In genomic region chr18:59067873-59068272, GRCh38 we compare ENCODE assay signal across 8 cellular contexts.
DNase-seq lines count a peak whose midpoint lies in the region; ATAC-seq and TF ChIP-seq lines count a peak whose summit lies in the region.

No MANE protein-coding gene starts in this region.

- H3K9me3 ChIP-seq in SU-DHL-6 (ENCODE audit: insufficient read depth, low read length): no peaks in the 10 kb centered on the region

- H3K79me2 ChIP-seq in SU-DHL-6 (ENCODE audit: insufficient read depth, low read length): no peaks in the 10 kb centered on the region

- H2AFZ ChIP-seq in SU-DHL-6 (ENCODE audit: low read depth, low read length, severe bottlenecking): no peak overlapping the region

- in situ Hi-C loops in GM13976 (cut with MboI; ENCODE audit: low sequenced_read_pairs, unreplicated experiment): loop anchor here (25.0 kb wide), 1 partner anchor 556 kb away; no protein-coding TSS in a partner anchor

- no peaks in the 10 kb centered on the region for H3K36me3 ChIP-seq in SU-DHL-6 (ENCODE audit: low read length)

- no peaks in the 10 kb centered on the region for H3K27me3 ChIP-seq in SU-DHL-6 (ENCODE audit: low read length)

- TF ChIP-seq CTCF in C4-2B (conservative IDR thresholded peaks at IDR 0.05): peak; percentile 60
- TF ChIP-seq CTCF in GM13976 (IDR thresholded peaks at IDR 0.05; ENCODE audit: borderline replicate concordance, control extremely low read depth, extremely low read depth, insufficient read depth, missing control alignments): peak; percentile 25
- peak; percentile 70 for TF ChIP-seq CTCF in SU-DHL-6 (IDR thresholded peaks at IDR 0.05; ENCODE audit: insufficient read depth, low read length, poor library complexity, severe bottlenecking)

- ATAC-seq in HG03432 (IDR thresholded peaks at IDR 0.05; ENCODE audit: unreplicated experiment): no peak
- no peak for ATAC-seq in GM19467 (IDR thresholded peaks at IDR 0.05; ENCODE audit: unreplicated experiment)

- no peaks in the 10 kb centered on the region for H3K9me2 ChIP-seq in SU-DHL-6 (replicated peaks; ENCODE audit: insufficient read depth, low read length)

- H3K27ac ChIP-seq in C4-2B: peak overlapping the region; percentile 98
- H3K27ac ChIP-seq in SU-DHL-6 (ENCODE audit: low read depth, low read length): no peak overlapping the region

- H3K4me3 ChIP-seq in SU-DHL-6 (ENCODE audit: insufficient read depth, low read length, poor library complexity, severe bottlenecking): no peak overlapping the region

- no peak overlapping the region for H3K9ac ChIP-seq in SU-DHL-6 (ENCODE audit: low read length)

- DNase-seq in GM13976 (ENCODE audit: low spot score): no peak
- peak; percentile 59 for DNase-seq in left kidney (ENCODE audit: low read depth, low spot score)
- no peak for DNase-seq in AG08395 (ENCODE audit: low spot score)
- DNase-seq in NCI-H2227 (lab: John Stamatoyannopoulos, UW; ENCODE audit: unreplicated experiment): no peak

- no peaks in the 10 kb centered on the region for H3F3A ChIP-seq in SU-DHL-6 (ENCODE audit: insufficient read depth)

- no peaks in the 10 kb centered on the region for H4K20me1 ChIP-seq in SU-DHL-6 (ENCODE audit: low read depth, low read length)

- H3K4me2 ChIP-seq in SU-DHL-6 (ENCODE audit: low read depth, low read length, poor library complexity, severe bottlenecking): no peak overlapping the region
